ENCODE assay signal across 23 cellular contexts in genomic region chr18:3634250-3634939, GRCh38.
DNase-seq lines count a peak whose midpoint lies in the region; ATAC-seq, FAIRE-seq and TF ChIP-seq lines count a peak whose summit lies in the region.
"Had no signal": no experiment of that assay in that cellular context is flagged by ENCODE, and none has a peak within 500 bp of the region (broad histone marks: within the 10 kb centered on the region; RNA-seq: fewer than 3 reads in every experiment).

No MANE protein-coding gene starts in this region.

- no peaks in the 10 kb centered on the region for H3K27me3 ChIP-seq in Panc1 (ENCODE audit: control insufficient read depth, insufficient read depth, low read length)
- H3K27me3 ChIP-seq: SJCRH30 had no signal

- no peak for ATAC-seq in Panc1
- peak; percentile 46 for ATAC-seq in activated naive CD8-positive, alpha-beta T cell treated with anti-CD3 and anti-CD28 coated beads, Interleukin-2, amount 50 U/mL, for 24 hours

- peak overlapping the region; percentile 73; the same call in 1 of the 2 replicates for H3K27ac ChIP-seq in Panc1 (ENCODE audit: low read length)
- H3K27ac ChIP-seq: GM23248, SJCRH30 had no signal

- no TSS peak for BruUV-seq in Panc1 (replicated peaks; lab: Mats Ljungman, UMichigan)

- no peaks in the 10 kb centered on the region for H3K9me3 ChIP-seq in Panc1 (ENCODE audit: control insufficient read depth, insufficient read depth, low read depth, low read length)
- H3K9me3 ChIP-seq: SJCRH30 had no signal

- no peak for DNase-seq in activated CD4-positive, alpha-beta T cell treated with anti-CD3 and anti-CD28 coated beads, Interleukin-2, amount 10 ng/mL, durations not matched to agents 24 days and 14 days
- no peak for DNase-seq in activated CD4-positive, alpha-beta T cell treated with anti-CD3 and anti-CD28 coated beads for 1 hour
- DNase-seq in Panc1 (ENCODE audit: low read depth, low spot score) (no peak), NCI-H2196 (lab: John Stamatoyannopoulos, UW; ENCODE audit: unreplicated experiment) (no peak), SKM-1 treated with dmso at 0.1 percent for 144 hours (lab: John Stamatoyannopoulos, UW; ENCODE audit: unreplicated experiment) (no peak), DMS153 treated with DMSO at 0.1 percent for 48 hours (lab: John Stamatoyannopoulos, UW; ENCODE audit: unreplicated experiment) (no peak)
- no peak for DNase-seq in activated naive CD8-positive, alpha-beta T cell treated with anti-CD3 and anti-CD28 coated beads, Interleukin-2, amount 50 U/mL, for 24 hours
- DNase-seq: CD4-positive, CD25-positive, alpha-beta regulatory T cell; DND-41; GM23248; H9; Karpas-422; MV-4-11; NCI-H1105 treated with DMSO at 0.1 percent for 48 hours; NCI-H2029 treated with DMSO at 0.1 percent for 48 hours; NCI-H345; NCI-H524; NCI-H774; NK-92 treated with Interleukin-12 subunit alpha and Interleukin-12 subunit beta, amount 100 ng/mL, for 24 hours; SJCRH30 had no signal

- TF ChIP-seq CTCF in Panc1 (IDR thresholded peaks at IDR 0.05) = no peak

- H3K27me3 Mint-ChIP-seq in activated CD4-positive, alpha-beta T cell treated with anti-CD3 and anti-CD28 coated beads, Interleukin-2, amount 10 ng/mL, durations not matched to agents 24 days and 14 days = no peaks in the 10 kb centered on the region
- H3K27me3 Mint-ChIP-seq in activated naive CD8-positive, alpha-beta T cell treated with anti-CD3 and anti-CD28 coated beads, Interleukin-2, amount 50 U/mL, for 24 hours = no peaks in the 10 kb centered on the region
- H3K27me3 Mint-ChIP-seq: CD4-positive, CD25-positive, alpha-beta regulatory T cell had no signal

- CTCF ChIA-PET in Panc1 (lab: Charles Lee) = no interaction called here

- H3K4me1 ChIP-seq in Panc1 (ENCODE audit: control insufficient read depth, insufficient read depth, low read length) = no peaks in the 10 kb centered on the region
- H3K4me1 ChIP-seq: SJCRH30 had no signal

- peak overlapping the region; percentile 14 for H3K27ac Mint-ChIP-seq in activated CD4-positive, alpha-beta T cell treated with anti-CD3 and anti-CD28 coated beads, Interleukin-2, amount 10 ng/mL, durations not matched to agents 24 days and 14 days
- H3K27ac Mint-ChIP-seq in activated naive CD8-positive, alpha-beta T cell treated with anti-CD3 and anti-CD28 coated beads, Interleukin-2, amount 50 U/mL, for 24 hours = peak overlapping the region; percentile 59
- H3K27ac Mint-ChIP-seq: CD4-positive, CD25-positive, alpha-beta regulatory T cell; H9 had no signal

- POLR2A ChIA-PET in Panc1 (lab: Charles Lee) = no interaction called here

- H3K4me3 ChIP-seq in Panc1 (ENCODE audit: low read depth in 2 of 2, low read length in 2 of 2) = no peak overlapping the region
- H3K4me3 ChIP-seq: GM23248, SJCRH30 had no signal

- no peak overlapping the region for H3K4me3 Mint-ChIP-seq in activated CD4-positive, alpha-beta T cell treated with anti-CD3 and anti-CD28 coated beads, Interleukin-2, amount 10 ng/mL, durations not matched to agents 24 days and 14 days
- peak overlapping the region; percentile 25 for H3K4me3 Mint-ChIP-seq in activated naive CD8-positive, alpha-beta T cell treated with anti-CD3 and anti-CD28 coated beads, Interleukin-2, amount 50 U/mL, for 24 hours
- H3K4me3 Mint-ChIP-seq: CD4-positive, CD25-positive, alpha-beta regulatory T cell; H9 had no signal

- peaks cover 14% of the 10 kb centered on the region for H3K4me1 Mint-ChIP-seq in activated CD4-positive, alpha-beta T cell treated with anti-CD3 and anti-CD28 coated beads, Interleukin-2, amount 10 ng/mL, durations not matched to agents 24 days and 14 days
- H3K4me1 Mint-ChIP-seq in activated naive CD8-positive, alpha-beta T cell treated with anti-CD3 and anti-CD28 coated beads, Interleukin-2, amount 50 U/mL, for 24 hours = peaks cover 37% of the 10 kb centered on the region
- H3K4me1 Mint-ChIP-seq: CD4-positive, CD25-positive, alpha-beta regulatory T cell; H9 had no signal

- intact Hi-C loops in activated CD4-positive, alpha-beta T cell treated with anti-CD3 and anti-CD28 coated beads, Interleukin-2, amount 10 ng/mL, durations not matched to agents 24 days and 14 days (cut with micrococcal nuclease) = loop anchor here (1.0 kb wide), 2 partner anchors 9 kb away; no protein-coding TSS in a partner anchor
- intact Hi-C loops in Panc1 (cut with micrococcal nuclease; ENCODE audit: unreplicated experiment) = no loop called here

- H3K9me3 Mint-ChIP-seq in activated CD4-positive, alpha-beta T cell treated with anti-CD3 and anti-CD28 coated beads, Interleukin-2, amount 10 ng/mL, durations not matched to agents 24 days and 14 days = no peaks in the 10 kb centered on the region
- no peaks in the 10 kb centered on the region for H3K9me3 Mint-ChIP-seq in activated naive CD8-positive, alpha-beta T cell treated with anti-CD3 and anti-CD28 coated beads, Interleukin-2, amount 50 U/mL, for 24 hours
- H3K9me3 Mint-ChIP-seq: H9 had no signal

- FAIRE-seq in A204.1 (lab: Jason Lieb, UNC) = peak; percentile 3
- FAIRE-seq: GM12891, HTR-8/SVneo had no signal

- in situ Hi-C loops in Panc1 (cut with HindIII; ENCODE audit: low pct_unique_long_range_greater_than_20kb, low sequenced_read_pairs) = no loop called here

- no peaks in the 10 kb centered on the region for H3K36me3 ChIP-seq in Panc1 (ENCODE audit: control insufficient read depth, insufficient read depth, low read length)
- H3K36me3 ChIP-seq: SJCRH30 had no signal

- no peaks in the 10 kb centered on the region for H3K36me3 Mint-ChIP-seq in activated CD4-positive, alpha-beta T cell treated with anti-CD3 and anti-CD28 coated beads, Interleukin-2, amount 10 ng/mL, durations not matched to agents 24 days and 14 days (ENCODE audit: low read depth)
- H3K36me3 Mint-ChIP-seq in activated naive CD8-positive, alpha-beta T cell treated with anti-CD3 and anti-CD28 coated beads, Interleukin-2, amount 50 U/mL, for 24 hours (ENCODE audit: low read depth) = no peaks in the 10 kb centered on the region
